ENCODE assay signal across 1 cellular context in genomic region chr10:60149003-60149402, GRCh38.
TF ChIP-seq lines count a peak whose summit lies in the region.

No MANE protein-coding gene starts in this region.

TF ChIP-seq in HCT116, 20 proteins besides CTCF, POLR2A, EP300 and RAD21:
- TF ChIP-seq ATF3 (IDR thresholded peaks at IDR 0.05) (no peak), ZFX (IDR thresholded peaks at IDR 0.05) (no peak), FOSL1 (IDR thresholded peaks at IDR 0.05; ENCODE audit: low read depth) (no peak)
